Comparison of ENCODE assay signal across 9 cellular contexts in the genomic region with DNA sequence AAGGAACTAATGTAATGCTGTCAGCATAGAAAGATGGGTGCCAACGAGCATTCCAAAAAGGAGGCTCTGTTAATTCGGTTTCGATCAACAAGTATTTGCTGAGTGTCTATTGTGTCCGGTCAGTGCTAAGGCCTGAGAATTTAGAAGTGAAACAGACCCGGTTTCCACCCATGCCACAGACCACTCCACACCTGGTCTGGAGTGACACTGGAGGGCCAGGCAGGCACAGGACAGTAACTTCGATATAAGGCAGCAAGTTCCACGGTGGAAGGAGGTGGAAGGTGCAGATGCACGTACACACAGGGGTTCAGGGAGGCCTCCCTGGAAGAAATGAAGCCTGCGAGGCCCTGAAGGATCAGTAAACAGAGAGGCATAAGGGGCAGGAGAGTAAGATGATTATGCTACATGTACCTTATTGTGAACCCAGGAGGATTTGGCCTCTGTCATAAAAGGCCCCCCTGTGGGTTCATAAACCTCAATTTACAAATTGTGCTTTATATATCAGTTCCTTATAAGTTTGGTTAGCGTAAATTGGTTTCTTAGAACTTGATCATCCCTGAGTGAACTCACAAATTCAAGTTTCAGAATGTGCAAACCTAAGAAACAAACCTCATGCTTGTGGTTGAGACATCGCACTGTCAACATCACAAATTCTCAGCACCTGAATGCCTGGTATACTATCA. TPM values are rescaled to one million over a fixed set of nuclear protein-coding genes. Genes with fewer than 3 reads are reported as not detected.
DNase-seq lines count a peak whose midpoint lies in the region; ATAC-seq lines count a peak whose summit lies in the region.
"Had no signal": no experiment of that assay in that cellular context is flagged by ENCODE, and none has a peak within 500 bp of the region (broad histone marks: within the 10 kb centered on the region; RNA-seq: fewer than 3 reads in every experiment).

No MANE protein-coding gene starts in this region.

- H3K9me3 ChIP-seq in CD8-positive, alpha-beta memory T cell (ENCODE audit: low read length), result no peaks in the 10 kb centered on the region
- H3K9me3 ChIP-seq: adrenal gland had no signal

- peaks cover under 1% of the 10 kb centered on the region for H3K4me1 ChIP-seq in CD8-positive, alpha-beta memory T cell (ENCODE audit: insufficient read depth, low read length)

- CTCF ChIA-PET in CD8-positive, alpha-beta memory T cell (lab: Charles Lee), result no interaction called here

- no peak for DNase-seq in CD8-positive, alpha-beta memory T cell
- peak; percentile 31 to 44 (median 44) for DNase-seq in immature natural killer cell
- DNase-seq in C1 segment of cervical spinal cord (lab: John Stamatoyannopoulos, UW), result no peak
- no peak for DNase-seq in NCI-H1930 (lab: John Stamatoyannopoulos, UW)
- no peak for DNase-seq in NCI-H2107 (lab: John Stamatoyannopoulos, UW)
- DNase-seq in glomerular visceral epithelial cell (ENCODE audit: extremely low spot score), result no peak
- DNase-seq: adrenal gland had no signal

- H3K27ac ChIP-seq in CD8-positive, alpha-beta memory T cell (ENCODE audit: low read depth, low read length), result no peak overlapping the region

- H3K4me3 ChIP-seq in CD8-positive, alpha-beta memory T cell (ENCODE audit: low read length), result no peak overlapping the region
- H3K4me3 ChIP-seq: adrenal gland had no signal

- peak overlapping the region; percentile 69 to 92 (median 84) for H3K27ac Mint-ChIP-seq in CD8-positive, alpha-beta memory T cell
- peak overlapping the region; percentile 93 to 98 (median 97) for H3K27ac Mint-ChIP-seq in immature natural killer cell

- peaks cover 3% of the 10 kb centered on the region for H3K36me3 ChIP-seq in CD8-positive, alpha-beta memory T cell (ENCODE audit: insufficient read depth, low read length)

- ATAC-seq in GM19452 (IDR thresholded peaks at IDR 0.05; ENCODE audit: unreplicated experiment) (peak; percentile 73), HG03196 (IDR thresholded peaks at IDR 0.05; ENCODE audit: unreplicated experiment) (peak; percentile 60)

- H3K27me3 Mint-ChIP-seq in CD8-positive, alpha-beta memory T cell, result peaks cover 0 to 2% of the 10 kb centered on the region in 2 donors
- H3K27me3 Mint-ChIP-seq in immature natural killer cell (ENCODE audit: low read depth in 3 of 3), result peaks cover 0 to 5% (median 3%) of the 10 kb centered on the region in 3 donors

- H3K9me3 Mint-ChIP-seq in CD8-positive, alpha-beta memory T cell, result no peaks in the 10 kb centered on the region
- H3K9me3 Mint-ChIP-seq in immature natural killer cell, result no peaks in the 10 kb centered on the region

- POLR2A ChIA-PET in CD8-positive, alpha-beta memory T cell (lab: Charles Lee), result no interaction called here

- H3K27me3 ChIP-seq in CD8-positive, alpha-beta memory T cell (ENCODE audit: insufficient read depth, low read length, poor library complexity, severe bottlenecking), result no peaks in the 10 kb centered on the region
- H3K27me3 ChIP-seq: adrenal gland had no signal

- peaks cover 3 to 60% (median 21%) of the 10 kb centered on the region in 3 donors for H3K36me3 Mint-ChIP-seq in CD8-positive, alpha-beta memory T cell
- peaks cover 0 to 26% (median 3%) of the 10 kb centered on the region in 3 donors for H3K36me3 Mint-ChIP-seq in immature natural killer cell

- peaks cover 21 to 47% (median 31%) of the 10 kb centered on the region in 3 donors for H3K4me1 Mint-ChIP-seq in CD8-positive, alpha-beta memory T cell
- H3K4me1 Mint-ChIP-seq in immature natural killer cell, result peaks cover 81 to 95% of the 10 kb centered on the region in 2 donors

- peak overlapping the region in 3 of 7 donors; percentile 26 to 55 (median 50) for H3K4me3 Mint-ChIP-seq in CD8-positive, alpha-beta memory T cell
- peak overlapping the region; percentile 65 to 78 (median 71) for H3K4me3 Mint-ChIP-seq in immature natural killer cell

RNA-seq across cellular contexts. Expression of a gene that starts 25.9 kb away (rescaled TPM):
- total RNA-seq in CD8-positive, alpha-beta memory T cell, result 10 to 100 TPM; 38.4 to 42.4 TPM
- 12.0 TPM for polyA plus RNA-seq in CD8-positive, alpha-beta memory T cell
- 10 to 100 TPM in 2 of 3 donors, under 1 TPM in 1; 0.66 to 34.9 (median 11.9) TPM for polyA plus RNA-seq in immature natural killer cell

RNA-seq across cellular contexts. Expression of a gene that starts 48.4 kb away (rescaled TPM):
- not detected for total RNA-seq in CD8-positive, alpha-beta memory T cell
- polyA plus RNA-seq in CD8-positive, alpha-beta memory T cell, result not detected
- polyA plus RNA-seq in immature natural killer cell, result not detected
- total RNA-seq: adrenal gland had no signal
- polyA plus RNA-seq: adrenal gland had no signal

Comparison
In these comparisons a context has a peak if more than half of its experiments do, and no peak if none do; other contexts are left out.
1. DNase-seq: peak in immature natural killer cell (3 of 3); none in CD8-positive, alpha-beta memory T cell (0 of 5), C1 segment of cervical spinal cord (0 of 14), NCI-H1930 (0 of 2), NCI-H2107 (single experiment) and glomerular visceral epithelial cell (single experiment).